17 cellular contexts compared by ENCODE assay signal in the genomic region with DNA sequence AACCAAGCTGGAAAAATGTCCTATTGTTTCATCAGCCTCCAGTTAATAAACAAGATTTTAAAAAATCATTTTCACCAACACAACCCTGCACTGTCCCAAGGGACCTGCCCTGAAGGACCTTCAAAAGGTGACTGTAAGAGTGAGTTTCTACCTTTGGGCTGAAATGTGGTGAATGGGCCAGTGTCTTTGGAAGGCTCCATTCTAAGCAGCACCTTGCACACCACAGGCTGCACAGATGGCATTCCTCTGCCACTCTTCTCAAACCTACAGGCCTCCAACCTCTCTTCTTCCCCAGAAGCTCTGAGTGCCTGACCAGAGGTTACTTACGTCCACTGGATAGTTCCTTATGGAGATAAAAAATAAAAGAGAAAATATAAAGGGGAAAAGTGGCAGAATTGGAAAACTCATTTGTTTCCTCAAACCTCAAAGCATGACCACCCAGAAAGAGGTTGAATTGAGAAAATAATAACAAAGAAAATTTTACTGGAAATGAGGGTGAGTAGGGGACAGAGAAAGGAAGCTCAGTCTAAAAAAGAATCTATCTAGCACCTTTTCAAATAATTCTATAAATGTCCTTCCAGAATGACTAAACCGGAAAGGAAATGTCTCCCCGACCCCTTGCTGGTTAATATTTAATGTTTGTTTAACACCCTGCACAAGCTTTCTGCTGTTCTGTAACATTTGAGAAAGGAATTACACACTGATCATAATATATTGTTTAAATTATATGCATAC.
DNase-seq lines count a peak whose midpoint lies in the region; ATAC-seq and TF ChIP-seq lines count a peak whose summit lies in the region.
"Had no signal": no experiment of that assay in that cellular context is flagged by ENCODE, and none has a peak within 500 bp of the region (broad histone marks: within the 10 kb centered on the region; RNA-seq: fewer than 3 reads in every experiment).

No MANE protein-coding gene starts in this region.

- H3K27me3 ChIP-seq in BLaER1 treated with 17β-estradiol and CSF1 and Interleukin-3, amounts not matched to agents 10 nM and 100 nM: no peaks in the 10 kb centered on the region

- H3K36me3 Mint-ChIP-seq in activated naive CD4-positive, alpha-beta T cell treated with anti-CD3 and anti-CD28 coated beads, Interleukin-2, amount 50 U/mL, for 72 hours: no peaks in the 10 kb centered on the region
- no peaks in the 10 kb centered on the region for H3K36me3 Mint-ChIP-seq in activated T-cell treated with anti-CD3 and anti-CD28 coated beads, Interleukin-2, amount 50 U/mL, for 24 hours (ENCODE audit: low read depth)

- H3K27ac Mint-ChIP-seq in activated naive CD4-positive, alpha-beta T cell treated with anti-CD3 and anti-CD28 coated beads, Interleukin-2, amount 50 U/mL, for 72 hours: no peak overlapping the region
- H3K27ac Mint-ChIP-seq in activated T-cell treated with anti-CD3 and anti-CD28 coated beads, Interleukin-2, amount 50 U/mL, for 24 hours: no peak overlapping the region
- H3K27ac Mint-ChIP-seq: T-helper 1 cell treated with Interleukin-12 subunit alpha and Interleukin-12 subunit beta and Interleukin-4 antibody, amounts not matched to agents 30 μg/mL and 1 μg/mL, for 36 hours had no signal

- peaks cover 0 to 20% (median 13%) of the 10 kb centered on the region in 10 experiments; a peak in 13 of 20 replicates for H3K4me1 ChIP-seq in BLaER1 treated with 17β-estradiol and CSF1 and Interleukin-3, amounts not matched to agents 10 nM and 100 nM

- TF ChIP-seq CTCF in GM20000 (IDR thresholded peaks at IDR 0.05; ENCODE audit: extremely low read depth, missing control alignments): no peak

- DNase-seq in GM20000 (ENCODE audit: low spot score) (no peak), NCI-H1417 (lab: John Stamatoyannopoulos, UW) (no peak)
- no peak for DNase-seq in activated naive CD4-positive, alpha-beta T cell treated with anti-CD3 and anti-CD28 coated beads, Interleukin-2, amount 50 U/mL, for 72 hours (ENCODE audit: low spot score in 2 of 2)
- DNase-seq in activated T-cell treated with anti-CD3 and anti-CD28 coated beads, Interleukin-2, amount 50 U/mL, for 24 hours: no peak
- DNase-seq: ACHN; activated CD4-positive, alpha-beta T cell treated with anti-CD3 and anti-CD28 coated beads, Interleukin-2, amount 50 U/mL, for 48 hours; activated naive CD4-positive, alpha-beta T cell; caudate nucleus; DMS79; hypothalamus; PC-9 had no signal

- no peak overlapping the region for H3K27ac ChIP-seq in BLaER1 treated with 17β-estradiol and CSF1 and Interleukin-3, amounts not matched to agents 10 nM and 100 nM
- H3K27ac ChIP-seq: PC-9 had no signal

- peaks cover 0 to 15% (median 0%) of the 10 kb centered on the region in 11 experiments; a peak in 3 of 22 replicates for H3K9me3 ChIP-seq in BLaER1 treated with 17β-estradiol and CSF1 and Interleukin-3, amounts not matched to agents 10 nM and 100 nM (replicated peaks in 1 of 11)

- no peak overlapping the region for H3K9ac ChIP-seq in BLaER1 treated with 17β-estradiol and CSF1 and Interleukin-3, amounts not matched to agents 10 nM and 100 nM

- H3K4me3 ChIP-seq in BLaER1 treated with 17β-estradiol and CSF1 and Interleukin-3, amounts not matched to agents 10 nM and 100 nM: no peak overlapping the region
- H3K4me3 ChIP-seq: PC-9 had no signal

- H3K36me3 ChIP-seq in BLaER1 treated with 17β-estradiol and CSF1 and Interleukin-3, amounts not matched to agents 10 nM and 100 nM: no peaks in the 10 kb centered on the region

- peak overlapping the region in 8 of 11 experiments; percentile 13 to 76 (median 58); a peak in 15 of 22 replicates for H3K4me2 ChIP-seq in BLaER1 treated with 17β-estradiol and CSF1 and Interleukin-3, amounts not matched to agents 10 nM and 100 nM
- H3K4me2 ChIP-seq: PC-9 had no signal

- H3K9me3 Mint-ChIP-seq in activated naive CD4-positive, alpha-beta T cell treated with anti-CD3 and anti-CD28 coated beads, Interleukin-2, amount 50 U/mL, for 72 hours: no peaks in the 10 kb centered on the region
- no peaks in the 10 kb centered on the region for H3K9me3 Mint-ChIP-seq in activated T-cell treated with anti-CD3 and anti-CD28 coated beads, Interleukin-2, amount 50 U/mL, for 24 hours
- H3K9me3 Mint-ChIP-seq: T-helper 1 cell treated with Interleukin-12 subunit alpha and Interleukin-12 subunit beta and Interleukin-4 antibody, amounts not matched to agents 30 μg/mL and 1 μg/mL, for 36 hours had no signal

- H3K4me1 Mint-ChIP-seq in activated T-cell treated with anti-CD3 and anti-CD28 coated beads, Interleukin-2, amount 50 U/mL, for 24 hours (ENCODE audit: low read depth): no peaks in the 10 kb centered on the region

- H3K4me3 Mint-ChIP-seq in activated T-cell treated with anti-CD3 and anti-CD28 coated beads, Interleukin-2, amount 50 U/mL, for 24 hours: no peak overlapping the region
- H3K4me3 Mint-ChIP-seq: T-helper 1 cell treated with Interleukin-12 subunit alpha and Interleukin-12 subunit beta and Interleukin-4 antibody, amounts not matched to agents 30 μg/mL and 1 μg/mL, for 36 hours had no signal

- peaks cover 15% of the 10 kb centered on the region for H3K27me3 Mint-ChIP-seq in activated T-cell treated with anti-CD3 and anti-CD28 coated beads, Interleukin-2, amount 50 U/mL, for 24 hours

- no peaks in the 10 kb centered on the region for H4K20me1 ChIP-seq in BLaER1 treated with 17β-estradiol and CSF1 and Interleukin-3, amounts not matched to agents 10 nM and 100 nM

- ATAC-seq in HG02678 (IDR thresholded peaks at IDR 0.05; ENCODE audit: unreplicated experiment): peak; percentile 81
- ATAC-seq in HG03457 (IDR thresholded peaks at IDR 0.05; ENCODE audit: unreplicated experiment): peak; percentile 76
- ATAC-seq in activated naive CD4-positive, alpha-beta T cell treated with anti-CD3 and anti-CD28 coated beads, Interleukin-2, amount 50 U/mL, for 72 hours: no peak
- ATAC-seq: esophagus mucosa had no signal

- peak; percentile 11 for TF ChIP-seq POLR2A in GM19099 (IDR thresholded peaks at IDR 0.05; ENCODE audit: extremely low read depth, insufficient read length, low read depth)

Comparison
In these comparisons a context has a peak if more than half of its experiments do, and no peak if none do; other contexts are left out.
1. ATAC-seq: peak in HG02678 (single experiment) and HG03457 (single experiment); none in activated naive CD4-positive, alpha-beta T cell treated with anti-CD3 and anti-CD28 coated beads, Interleukin-2, amount 50 U/mL, for 72 hours (0 of 2).